ENCODE assay signal across 7 cellular contexts in genomic region chr6:44245912-44246662, GRCh38. TPM values are rescaled to one million over a fixed set of nuclear protein-coding genes. Genes with fewer than 3 reads are reported as not detected.
A peak's percentile ranks its signal among the peaks of the same experiment; 100 is the strongest.
DNase-seq lines count a peak whose midpoint lies in the region; ATAC-seq, FAIRE-seq and TF ChIP-seq lines count a peak whose summit lies in the region.

No MANE protein-coding gene starts in this region.

- no peak overlapping the region for H3K27ac ChIP-seq in iPS DF 6.9 (ENCODE audit: low read length)
- peak overlapping the region; percentile 93 to 99 (median 98) for H3K27ac ChIP-seq in gastrocnemius medialis

- peak; percentile 77 for FAIRE-seq in GM12891 (lab: Jason Lieb, UNC)

- TF ChIP-seq CTCF in NB4 (IDR thresholded peaks at IDR 0.05; ENCODE audit: low read depth, low read length) (peak; percentile 26), astrocyte of the spinal cord (IDR thresholded peaks at IDR 0.05; ENCODE audit: low read depth, low read length) (peak; percentile 16), gastrocnemius medialis (IDR thresholded peaks at IDR 0.05 in 4 of 5, conservative IDR thresholded peaks at IDR 0.05 in 1 of 5) (peak in 2 of 5 experiments; percentile 28 to 39)

- WGBS in iPS DF 6.9 (ENCODE audit: insufficient coverage, insufficient read length), result no CpG with 5 or more reads among the region's 62 CpGs

- H3K36me3 ChIP-seq in iPS DF 6.9 (ENCODE audit: control insufficient read depth, insufficient read depth, low read length) (peaks cover 24% of the 10 kb centered on the region; the same call in 1 of the 2 replicates), gastrocnemius medialis (peaks cover 0 to 26% of the 10 kb centered on the region in 2 donors)

- peak; percentile 53 for ATAC-seq in HG02588 (IDR thresholded peaks at IDR 0.05; ENCODE audit: unreplicated experiment)
- peak; percentile 57 to 59 for ATAC-seq in gastrocnemius medialis

- in situ Hi-C loops in astrocyte of the spinal cord (cut with HindIII; ENCODE audit: low sequenced_read_pairs), result no loop called here
- in situ Hi-C loops in gastrocnemius medialis (cut with MboI; ENCODE audit: low sequenced_read_pairs in 4 of 4), result loop anchor here in 1 of 4 donors (25.0 kb wide), 1 partner anchor 134 kb away; no protein-coding TSS in a partner anchor

- H3K9me3 ChIP-seq in iPS DF 6.9 (ENCODE audit: control insufficient read depth, insufficient read depth, low read length), result no peaks in the 10 kb centered on the region
- H3K9me3 ChIP-seq in gastrocnemius medialis, result no peaks in the 10 kb centered on the region

- H3K4me1 ChIP-seq in iPS DF 6.9 (ENCODE audit: control insufficient read depth, insufficient read depth, low read length) (no peaks in the 10 kb centered on the region; the same call in 1 of the 2 replicates), gastrocnemius medialis (peaks cover 25 to 27% of the 10 kb centered on the region in 2 donors)

- H3K4me3 ChIP-seq in NB4 (ENCODE audit: low read depth, low read length) (peak overlapping the region; percentile 99), astrocyte of the spinal cord (ENCODE audit: low read depth, low read length) (peak overlapping the region; percentile 100), iPS DF 6.9 (ENCODE audit: low read length) (peak overlapping the region; percentile 79; the same call in 1 of the 2 replicates), gastrocnemius medialis (peak overlapping the region; percentile 78 to 98 (median 88))

- no peaks in the 10 kb centered on the region for H3K27me3 ChIP-seq in iPS DF 6.9 (ENCODE audit: control insufficient read depth, insufficient read depth, low read length)
- no peaks in the 10 kb centered on the region for H3K27me3 ChIP-seq in gastrocnemius medialis

- TF ChIP-seq POLR2A in GM12891 (IDR thresholded peaks at IDR 0.05; ENCODE audit: low read depth, low read length), result no peak
- no peak for TF ChIP-seq POLR2A in NB4 (IDR thresholded peaks at IDR 0.05; ENCODE audit: extremely low read depth, insufficient read length)
- TF ChIP-seq POLR2A in gastrocnemius medialis (IDR thresholded peaks at IDR 0.05), result no peak

- intact Hi-C loops in gastrocnemius medialis (cut with DNase I; ENCODE audit: low total_unique reads), result loop anchor here (1.0 to 5.0 kb wide), 5 partner anchors 23 to 1073 kb away; partner anchors contain the start of genes GTPBP2, MRPL14, SLC29A1 and TMEM63B

- DNase-seq in GM12891 (ENCODE audit: insufficient read length, low spot score), result no peak
- peak; percentile 86 for DNase-seq in NB4 (ENCODE audit: low read depth)
- peak; percentile 68 for DNase-seq in T-helper 9 cell
- peak; percentile 87 for DNase-seq in astrocyte of the spinal cord (ENCODE audit: low read depth, low spot score)
- no peak for DNase-seq in iPS DF 6.9 (ENCODE audit: low read depth, low spot score)
- DNase-seq in gastrocnemius medialis, result peak; percentile 81 to 89

TF ChIP-seq in GM12891, 5 proteins besides CTCF, POLR2A, EP300 and RAD21:
- TF ChIP-seq POU2F2 (IDR thresholded peaks at IDR 0.05; ENCODE audit: low read depth, low read length) (no peak), POLR2AphosphoS5 (IDR thresholded peaks at IDR 0.05; ENCODE audit: low read depth, low read length) (no peak)

RNA-seq across cellular contexts. Expression of gene HSP90AB1, which starts 0.8 kb away (rescaled TPM):
- 869 TPM for polyA plus RNA-seq in GM12891 (2012; ENCODE audit: low read depth, missing spikeins)
- 1,000 to 10,000 TPM in 2 of 4 donors, 100 to 1,000 TPM in 2; 878 to 1,576 (median 1,106) TPM for total RNA-seq in gastrocnemius medialis

RNA-seq across cellular contexts. Expression of gene SLC35B2, which starts 11.2 kb away (rescaled TPM):
- 30.1 TPM for polyA plus RNA-seq in GM12891 (2012; ENCODE audit: low read depth, missing spikeins)
- 10 to 100 TPM; 14.9 to 35.9 (median 21.4) TPM for total RNA-seq in gastrocnemius medialis

RNA-seq across cellular contexts. Expression of gene NFKBIE, which starts 19.3 kb away (rescaled TPM):
- 47.8 TPM for polyA plus RNA-seq in GM12891 (2012; ENCODE audit: low read depth, missing spikeins)
- total RNA-seq in gastrocnemius medialis, result 10 to 100 TPM in 2 of 4 donors, 1 to 10 TPM in 2; 4.1 to 11.1 (median 10.0) TPM

RNA-seq across cellular contexts. Expression of gene SLC29A1, which starts 22.7 kb away (rescaled TPM):
- polyA plus RNA-seq in GM12891 (2012; ENCODE audit: low read depth, missing spikeins), result 37.6 TPM
- 10 to 100 TPM; 18.3 to 95.5 (median 40.8) TPM for total RNA-seq in gastrocnemius medialis

RNA-seq across cellular contexts. Expression of gene TMEM151B, which starts 24.2 kb away (rescaled TPM):
- polyA plus RNA-seq in GM12891 (2012; ENCODE audit: low read depth, missing spikeins), result 0.26 TPM
- total RNA-seq in gastrocnemius medialis, result under 1 TPM in 1 of 4 donors, not detected in 3; 0.11 TPM

Comparison
In these comparisons a context has a peak if more than half of its experiments do, and no peak if none do; other contexts are left out.
1. DNase-seq: peak in NB4 (single experiment), T-helper 9 cell (single experiment), astrocyte of the spinal cord (single experiment) and gastrocnemius medialis (2 of 2); none in GM12891 (single experiment) and iPS DF 6.9 (single experiment).
2. Peak in every context shown above with its lines, with median percentiles within 50 percentile points of each other: H3K4me3 ChIP-seq.